In the genomic region with DNA sequence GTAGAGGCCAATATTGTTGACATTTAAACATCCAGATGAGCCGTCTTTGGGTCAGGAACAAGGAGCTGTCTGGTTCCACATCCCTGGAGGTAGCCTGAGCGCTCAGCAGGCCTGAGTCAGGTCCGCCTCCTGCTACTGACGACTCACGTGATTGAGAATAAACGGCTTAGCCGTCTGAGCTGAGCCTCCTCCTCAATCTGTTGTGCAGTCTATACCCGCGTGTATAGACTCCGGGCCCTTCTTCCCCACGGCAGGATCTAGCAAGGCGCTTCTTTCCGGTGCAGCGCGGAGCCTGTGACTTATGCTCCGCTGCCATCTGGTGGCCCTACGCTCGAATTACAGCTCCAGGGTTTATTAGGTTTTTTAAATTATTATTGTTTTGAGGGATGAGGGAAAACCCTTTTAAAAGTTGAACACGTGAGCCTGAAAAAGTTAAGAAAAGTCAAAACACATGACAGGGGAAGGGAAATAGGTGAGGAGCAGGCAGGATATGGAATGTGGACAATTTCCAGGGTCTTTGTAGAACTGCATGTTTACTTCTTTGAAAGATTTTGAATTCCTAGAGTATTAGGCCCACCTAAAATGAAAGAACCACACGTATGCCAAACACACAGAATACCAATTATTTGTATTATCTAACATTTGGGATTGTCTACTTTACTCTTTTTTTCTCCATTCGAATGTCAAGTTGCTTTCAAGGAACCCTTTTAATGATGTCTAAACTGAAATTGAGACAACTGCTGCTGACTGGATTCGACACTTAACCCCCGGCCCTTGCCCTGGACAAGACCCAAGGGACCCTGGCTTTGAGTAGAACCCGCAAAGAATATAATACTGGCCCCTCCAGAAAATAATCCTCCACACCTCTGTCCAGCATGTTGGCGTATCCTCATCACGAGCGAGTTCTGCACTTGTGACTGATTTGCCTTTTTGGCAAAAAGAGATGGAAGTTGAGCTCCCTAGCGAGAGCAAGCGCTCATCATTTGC, we compare ENCODE assay signal across 8 cellular contexts.
DNase-seq lines count a peak whose midpoint lies in the region; ATAC-seq, FAIRE-seq and TF ChIP-seq lines count a peak whose summit lies in the region.

No MANE protein-coding gene starts in this region.

- TF ChIP-seq POLR2A in H54 (IDR thresholded peaks at IDR 0.05; ENCODE audit: low read depth, low read length), result no peak
- TF ChIP-seq POLR2A in vagina (IDR thresholded peaks at IDR 0.05), result no peak

- intact Hi-C loops in pancreas (cut with DNase I), result loop anchor here (5.0 to 10.0 kb wide), 3 partner anchors 305 to 313 kb away; no protein-coding TSS in a partner anchor
- intact Hi-C loops in vagina (cut with DNase I), result no loop called here

- H3K4me3 ChIP-seq in MG63, result no peak overlapping the region
- H3K4me3 ChIP-seq in SJCRH30, result no peak overlapping the region
- no peak overlapping the region for H3K4me3 ChIP-seq in pancreas
- no peak overlapping the region for H3K4me3 ChIP-seq in vagina

- H3K27ac ChIP-seq in SJCRH30 (no peak overlapping the region), pancreas (no peak overlapping the region), vagina (peak overlapping the region; percentile 78)

- H3K4me1 ChIP-seq in SJCRH30 (no peaks in the 10 kb centered on the region), pancreas (no peaks in the 10 kb centered on the region), vagina (peaks cover 4% of the 10 kb centered on the region)

- H3K27me3 ChIP-seq in MG63 (no peaks in the 10 kb centered on the region), SJCRH30 (no peaks in the 10 kb centered on the region), pancreas (no peaks in the 10 kb centered on the region), vagina (no peaks in the 10 kb centered on the region)

- 29 to 34% methylated on average over 29 of the region's 29 CpGs for WGBS in pancreas, 2 donors

- H3K36me3 ChIP-seq in MG63, result no peaks in the 10 kb centered on the region
- no peaks in the 10 kb centered on the region for H3K36me3 ChIP-seq in SJCRH30
- H3K36me3 ChIP-seq in pancreas, result no peaks in the 10 kb centered on the region
- no peaks in the 10 kb centered on the region for H3K36me3 ChIP-seq in vagina

- FAIRE-seq in H54 (lab: Jason Lieb, UNC) (no peak), frontal cortex (lab: Jason Lieb, UNC) (peak; percentile 43), pancreas (lab: Jason Lieb, UNC) (peak; percentile 83)

- peak; percentile 73 to 98 (median 94) for ATAC-seq in pancreas

- peak; percentile 68 for DNase-seq in EH (ENCODE audit: low read depth)
- peak; percentile 18 for DNase-seq in H54 (ENCODE audit: insufficient read length, low spot score)
- peak; percentile 23 for DNase-seq in MG63
- DNase-seq in SJCRH30, result peak; percentile 34 to 66
- DNase-seq in activated effector memory CD4-positive, alpha-beta T cell treated with anti-CD3 and anti-CD28 coated beads, Interleukin-2, amount 50 U/mL, for 16 hours, result peak; percentile 81
- DNase-seq in frontal cortex (ENCODE audit: low spot score in 2 of 2), result peak; percentile 55 to 73
- peak in 5 of 6 donors; percentile 9 to 76 (median 57) for DNase-seq in pancreas
- peak in 1 of 2 donors; percentile 89 for DNase-seq in vagina (ENCODE audit: extremely low spot score in 2 of 2)

- TF ChIP-seq CTCF in pancreas (IDR thresholded peaks at IDR 0.05), result peak; percentile 63 to 83 (median 79)
- peak; percentile 90 to 91 (median 90) for TF ChIP-seq CTCF in vagina (IDR thresholded peaks at IDR 0.05)

- H3K9me3 ChIP-seq in MG63 (no peaks in the 10 kb centered on the region), SJCRH30 (replicated peaks) (no peaks in the 10 kb centered on the region), pancreas (no peaks in the 10 kb centered on the region), vagina (no peaks in the 10 kb centered on the region)
